Comparison of ENCODE assay signal across 32 cellular contexts in genomic region chr4:40441415-40441814, GRCh38.
"Had no signal": no experiment of that assay in that cellular context is flagged by ENCODE, and none has a peak within 500 bp of the region (broad histone marks: within the 10 kb centered on the region; RNA-seq: fewer than 3 reads in every experiment).

No MANE protein-coding gene starts in this region.

- H3K27me3 ChIP-seq: breast epithelium, esophagus muscularis mucosa, foreskin keratinocyte, heart left ventricle, left lung, neutrophil, tibial artery had no signal

- H3K27ac ChIP-seq: esophagus muscularis mucosa, foreskin keratinocyte, heart left ventricle, left lung, neutrophil, tibial artery, VCaP had no signal

- H3K4me1 Mint-ChIP-seq: naive B cell had no signal

- H3K4me1 ChIP-seq: breast epithelium, esophagus muscularis mucosa, tibial artery had no signal

- H3K36me3 ChIP-seq: breast epithelium, esophagus muscularis mucosa had no signal

- H3K27ac Mint-ChIP-seq: activated CD4-positive, alpha-beta memory T cell treated with anti-CD3 and anti-CD28 coated beads, Interleukin-2, amount 10 ng/mL, durations not matched to agents 7 days and 5 days; activated CD8-positive, alpha-beta memory T cell treated with anti-CD3 and anti-CD28 coated beads, Interleukin-2, amount 10 ng/mL, durations not matched to agents 7 days and 5 days; activated naive CD4-positive, alpha-beta T cell treated with anti-CD3 and anti-CD28 coated beads, Interleukin-2, amount 50 U/mL, for 72 hours; activated T-helper 2 cell treated with anti-CD3 and anti-CD28 coated beads, Interferon-gamma antibody, Interleukin-2, Interleukin-4, amounts not matched to agents 10 μg/mL and 5 μg/mL and 100 μg/mL, durations not matched to agents 14 hours and 24 hours and 36 hours; nephron progenitor cell; stimulated activated memory B cell treated with anti-CD40 and anti-IgM and Interleukin-4, amounts not matched to agents 10 μg/mL and 1 μg/mL and 100 μg/mL, for 72 hours; stimulated activated naive CD8-positive, alpha-beta T cell treated with anti-CD3 and anti-CD28 coated beads, Interleukin-15, amount 100 ng/mL, for 72 hours; T-cell; T-helper 2 cell treated with Interferon-gamma antibody and Interleukin-4, amounts not matched to agents 5 μg/mL and 100 μg/mL, for 36 hours had no signal

- DNase-seq: activated CD4-positive, alpha-beta memory T cell treated with anti-CD3 and anti-CD28 coated beads, Interleukin-2, amount 10 ng/mL, durations not matched to agents 7 days and 5 days; activated CD4-positive, alpha-beta T cell treated with anti-CD3 and anti-CD28 coated beads for 48 hours; activated CD8-positive, alpha-beta memory T cell treated with anti-CD3 and anti-CD28 coated beads, Interleukin-2, amount 10 ng/mL, durations not matched to agents 7 days and 5 days; activated T-cell treated with anti-CD3 and anti-CD28 coated beads, Interleukin-2, amount 50 U/mL, for 48 hours; central memory CD4-positive, alpha-beta T cell; dermis blood vessel endothelial cell; effector CD4-positive, alpha-beta T cell; foreskin keratinocyte; heart left ventricle; kidney glomerular epithelial cell; left lung; naive B cell; nephron progenitor cell; stimulated activated CD4-positive, alpha-beta T cell treated with anti-CD3 and anti-CD28 coated beads, Interleukin-4, amount 100 ng/mL, for 4 hours; stimulated activated CD8-positive, alpha-beta memory T cell treated with anti-CD3 and anti-CD28 coated beads, Interleukin-4, amount 100 ng/mL, for 48 hours; stimulated activated naive CD8-positive, alpha-beta T cell treated with anti-CD3 and anti-CD28 coated beads, Interleukin-15, amount 100 ng/mL, for 72 hours; substantia nigra; T-cell; tibial artery had no signal

- H3K9me3 ChIP-seq: esophagus muscularis mucosa, neutrophil had no signal

- FAIRE-seq: TTC549 had no signal

- H3K4me3 ChIP-seq: breast epithelium, esophagus muscularis mucosa, heart left ventricle, left lung, lung, skin epidermis, tibial artery had no signal

- H3K36me3 Mint-ChIP-seq: naive B cell, T-cell had no signal

- H3K9me3 Mint-ChIP-seq: activated naive CD4-positive, alpha-beta T cell treated with anti-CD3 and anti-CD28 coated beads, Interleukin-2, amount 50 U/mL, for 72 hours; activated T-helper 2 cell treated with anti-CD3 and anti-CD28 coated beads, Interferon-gamma antibody, Interleukin-2, Interleukin-4, amounts not matched to agents 10 μg/mL and 5 μg/mL and 100 μg/mL, durations not matched to agents 14 hours and 24 hours and 36 hours; nephron progenitor cell; T-cell had no signal

- H3K4me3 Mint-ChIP-seq: activated CD4-positive, alpha-beta memory T cell treated with anti-CD3 and anti-CD28 coated beads, Interleukin-2, amount 10 ng/mL, durations not matched to agents 7 days and 5 days; activated CD8-positive, alpha-beta memory T cell treated with anti-CD3 and anti-CD28 coated beads, Interleukin-2, amount 10 ng/mL, durations not matched to agents 7 days and 5 days; naive B cell; nephron progenitor cell; stimulated activated memory B cell treated with anti-CD40 and anti-IgM and Interleukin-4, amounts not matched to agents 10 μg/mL and 1 μg/mL and 100 μg/mL, for 72 hours; stimulated activated naive CD8-positive, alpha-beta T cell treated with anti-CD3 and anti-CD28 coated beads, Interleukin-15, amount 100 ng/mL, for 72 hours; T-cell; T-helper 2 cell treated with Interferon-gamma antibody and Interleukin-4, amounts not matched to agents 5 μg/mL and 100 μg/mL, for 36 hours had no signal

- ATAC-seq: activated CD4-positive, CD25-positive, alpha-beta regulatory T cell treated with anti-CD3 and anti-CD28 coated beads, Interleukin-2, amount 50 U/mL, for 24 hours; activated CD8-positive, alpha-beta memory T cell treated with anti-CD3 and anti-CD28 coated beads, Interleukin-2, amount 10 ng/mL, durations not matched to agents 7 days and 5 days; activated naive CD4-positive, alpha-beta T cell treated with anti-CD3 and anti-CD28 coated beads, Interleukin-2, amount 50 U/mL, for 72 hours; foreskin keratinocyte; heart left ventricle; left lung; sciatic nerve; stimulated activated memory B cell treated with anti-CD40 and anti-IgM and Interleukin-4, amounts not matched to agents 10 μg/mL and 1 μg/mL and 100 μg/mL, for 72 hours; stimulated activated naive CD8-positive, alpha-beta T cell treated with anti-CD3 and anti-CD28 coated beads, Interleukin-15, amount 100 ng/mL, for 72 hours; T-cell had no signal

- H3K27me3 Mint-ChIP-seq: activated CD4-positive, alpha-beta memory T cell treated with anti-CD3 and anti-CD28 coated beads, Interleukin-2, amount 10 ng/mL, durations not matched to agents 7 days and 5 days; naive B cell; stimulated activated memory B cell treated with anti-CD40 and anti-IgM and Interleukin-4, amounts not matched to agents 10 μg/mL and 1 μg/mL and 100 μg/mL, for 72 hours; stimulated activated naive CD8-positive, alpha-beta T cell treated with anti-CD3 and anti-CD28 coated beads, Interleukin-15, amount 100 ng/mL, for 72 hours; T-cell had no signal
